ENCODE assay signal across 14 cellular contexts in the genomic region with DNA sequence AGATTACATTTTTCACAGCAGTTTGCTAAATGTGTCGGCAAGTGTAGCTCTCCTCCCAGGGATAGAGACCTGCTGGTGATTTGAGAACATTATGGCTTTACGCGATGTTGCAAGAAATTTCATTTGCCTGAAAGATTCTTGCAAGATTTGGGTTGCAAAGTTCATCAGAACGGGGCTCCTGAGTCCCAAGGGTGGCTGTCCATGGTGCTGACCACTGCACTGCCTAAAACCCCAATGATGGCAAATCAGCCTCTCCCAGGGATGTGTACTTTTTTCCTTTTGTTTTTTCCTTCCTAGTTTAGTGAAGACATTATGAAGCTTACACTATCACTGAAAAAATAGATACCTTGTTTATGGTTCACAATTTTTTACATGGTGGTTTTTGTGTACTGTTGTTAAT.
A peak's percentile ranks its signal among the peaks of the same experiment; 100 is the strongest.
DNase-seq lines count a peak whose midpoint lies in the region; ATAC-seq and TF ChIP-seq lines count a peak whose summit lies in the region.
"Had no signal": no experiment of that assay in that cellular context is flagged by ENCODE, and none has a peak within 500 bp of the region (broad histone marks: within the 10 kb centered on the region; RNA-seq: fewer than 3 reads in every experiment).

No MANE protein-coding gene starts in this region.

- peaks cover 0 to 84% (median 0%) of the 10 kb centered on the region in 7 donors for H3K27me3 ChIP-seq in spleen (replicated peaks in 1 of 7)

- no peaks in the 10 kb centered on the region for H3K36me3 ChIP-seq in spleen
- H3K36me3 ChIP-seq: HAP-1 had no signal

- intact Hi-C loops in spleen (cut with DNase I; ENCODE audit: low total_unique reads) = no loop called here

- 35 to 49% (median 41%) methylated on average over 4 of the region's 4 CpGs for WGBS in spleen, 5 donors

- peak; percentile 2 to 8 for DNase-seq in stimulated activated CD4-positive, alpha-beta T cell treated with anti-CD3 and anti-CD28 coated beads, Interleukin-2, amount 100 ng/mL, for 48 hours
- DNase-seq in stimulated activated CD4-positive, alpha-beta T cell treated with anti-CD3 and anti-CD28 coated beads, Interleukin-4, amount 100 ng/mL, for 24 hours = no peak
- DNase-seq in RPMI8226 (peak; percentile 48), erythroblast (lab: John Stamatoyannopoulos, UW) (peak; percentile 38 to 53), NCI-H226 (no peak), spleen (no peak)
- DNase-seq: activated B cell treated with CpG ODN at 0.5 μM for 24 hours; COR-L47; effector CD8-positive, alpha-beta T cell; NCI-H2081 had no signal

- H3K27ac ChIP-seq in spleen = no peak overlapping the region

- no peak for TF ChIP-seq CTCF in spleen (IDR thresholded peaks at IDR 0.05 in 8 of 11, conservative IDR thresholded peaks at IDR 0.05 in 3 of 11)

- TF ChIP-seq POLR2A in erythroblast (IDR thresholded peaks at IDR 0.05; ENCODE audit: low read length) (no peak), spleen (IDR thresholded peaks at IDR 0.05) (no peak)

- H3K4me3 ChIP-seq in spleen = no peak overlapping the region
- H3K4me3 ChIP-seq: HAP-1 had no signal

- H3K4me1 ChIP-seq in spleen = no peaks in the 10 kb centered on the region
- H3K4me1 ChIP-seq: HAP-1 had no signal

- no peaks in the 10 kb centered on the region for H3K9me3 ChIP-seq in spleen
- H3K9me3 ChIP-seq: HAP-1 had no signal

- ATAC-seq in GM19351 (IDR thresholded peaks at IDR 0.05; ENCODE audit: unreplicated experiment) = no peak
- ATAC-seq in HG02981 (IDR thresholded peaks at IDR 0.05; ENCODE audit: unreplicated experiment) = no peak
- ATAC-seq: naive thymus-derived CD8-positive, alpha-beta T cell had no signal

Comparison
In these comparisons a context has a peak if more than half of its experiments do, and no peak if none do; other contexts are left out.
1. DNase-seq: peak in stimulated activated CD4-positive, alpha-beta T cell treated with anti-CD3 and anti-CD28 coated beads, Interleukin-2, amount 100 ng/mL, for 48 hours (2 of 2), RPMI8226 (single experiment) and erythroblast (2 of 2); none in stimulated activated CD4-positive, alpha-beta T cell treated with anti-CD3 and anti-CD28 coated beads, Interleukin-4, amount 100 ng/mL, for 24 hours (single experiment), NCI-H226 (single experiment) and spleen (single experiment).